ENCODE assay signal across 27 cellular contexts in the genomic region with DNA sequence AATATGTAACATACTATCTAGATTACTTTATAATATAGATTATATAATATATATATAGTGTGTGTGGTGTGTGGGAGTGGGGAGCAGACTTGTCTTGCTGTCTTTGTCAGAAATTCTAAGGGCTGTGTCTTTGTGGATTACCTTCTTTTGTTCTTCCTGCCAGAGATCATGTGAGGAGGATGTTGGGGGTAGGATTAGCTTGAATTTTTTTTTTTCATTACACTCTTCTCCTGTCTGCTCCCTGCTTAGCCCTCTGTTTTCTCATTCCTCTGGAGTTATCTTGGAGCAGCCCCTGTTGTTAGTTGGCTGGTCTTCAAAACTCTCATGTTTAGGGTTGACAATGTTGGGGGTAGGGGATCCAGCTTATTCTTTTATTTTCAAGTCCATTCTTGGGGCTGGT.
"Had no signal": no experiment of that assay in that cellular context is flagged by ENCODE, and none has a peak within 500 bp of the region (broad histone marks: within the 10 kb centered on the region; RNA-seq: fewer than 3 reads in every experiment).

No MANE protein-coding gene starts in this region.

- H3K9me3 ChIP-seq: gastrocnemius medialis, psoas muscle, thyroid gland, vagina had no signal

- ATAC-seq: esophagus mucosa; gastrocnemius medialis; left lobe of liver; naive thymus-derived CD4-positive, alpha-beta T cell; psoas muscle; right cardiac atrium; stimulated activated effector memory CD8-positive, alpha-beta T cell treated with anti-CD3 and anti-CD28 coated beads, Interleukin-12 subunit alpha, Interleukin-12 subunit beta, amount 100 ng/mL, for 72 hours had no signal

- H3K4me1 ChIP-seq: gastrocnemius medialis, psoas muscle, sigmoid colon, stomach, thyroid gland, vagina had no signal

- H3K36me3 Mint-ChIP-seq: stimulated activated effector memory CD8-positive, alpha-beta T cell treated with anti-CD3 and anti-CD28 coated beads, Interleukin-12 subunit alpha, Interleukin-12 subunit beta, amount 100 ng/mL, for 72 hours had no signal

- H3K4me3 ChIP-seq: gastrocnemius medialis, ovary, psoas muscle, sigmoid colon, stomach, thyroid gland, vagina had no signal

- H3K27me3 Mint-ChIP-seq: naive thymus-derived CD4-positive, alpha-beta T cell had no signal

- DNase-seq: cortex of kidney; effector CD4-positive, alpha-beta T cell; foreskin fibroblast; gastrocnemius medialis; head of caudate nucleus; kidney; mesenchymal stem cell; midbrain; naive thymus-derived CD4-positive, alpha-beta T cell; occipital lobe; ovary; posterior cingulate gyrus; psoas muscle; right cardiac atrium; sigmoid colon; stimulated activated CD4-positive, alpha-beta T cell treated with anti-CD3 and anti-CD28 coated beads, Interleukin-2, amount 100 ng/mL, for 24 hours; stimulated activated CD4-positive, alpha-beta T cell treated with anti-CD3 and anti-CD28 coated beads, Interleukin-4, amount 100 ng/mL, for 24 hours; stimulated activated naive CD4-positive, alpha-beta T cell treated with Interleukin-2 at 50 U/mL for 16 hours; stomach; thyroid gland; trophoblast cell had no signal

- H3K27me3 ChIP-seq: gastrocnemius medialis, ovary, sigmoid colon, stomach, thyroid gland, vagina had no signal

- H3K4me1 Mint-ChIP-seq: nephron; stimulated activated effector memory CD8-positive, alpha-beta T cell treated with anti-CD3 and anti-CD28 coated beads, Interleukin-12 subunit alpha, Interleukin-12 subunit beta, amount 100 ng/mL, for 72 hours had no signal

- H3K36me3 ChIP-seq: gastrocnemius medialis, ovary, thyroid gland, vagina had no signal

- H3K4me3 Mint-ChIP-seq: nephron; stimulated activated effector memory CD8-positive, alpha-beta T cell treated with anti-CD3 and anti-CD28 coated beads, Interleukin-12 subunit alpha, Interleukin-12 subunit beta, amount 100 ng/mL, for 72 hours had no signal

- H3K27ac Mint-ChIP-seq: nephron; stimulated activated effector memory CD8-positive, alpha-beta T cell treated with anti-CD3 and anti-CD28 coated beads, Interleukin-12 subunit alpha, Interleukin-12 subunit beta, amount 100 ng/mL, for 72 hours had no signal

- H3K27ac ChIP-seq: epithelial cell of prostate, gastrocnemius medialis, ovary, psoas muscle, sigmoid colon, stomach, thyroid gland, vagina had no signal

- H3K9me3 Mint-ChIP-seq: stimulated activated effector memory CD8-positive, alpha-beta T cell treated with anti-CD3 and anti-CD28 coated beads, Interleukin-12 subunit alpha, Interleukin-12 subunit beta, amount 100 ng/mL, for 72 hours had no signal
